Comparison of ENCODE assay signal across 25 cellular contexts in the genomic region with DNA sequence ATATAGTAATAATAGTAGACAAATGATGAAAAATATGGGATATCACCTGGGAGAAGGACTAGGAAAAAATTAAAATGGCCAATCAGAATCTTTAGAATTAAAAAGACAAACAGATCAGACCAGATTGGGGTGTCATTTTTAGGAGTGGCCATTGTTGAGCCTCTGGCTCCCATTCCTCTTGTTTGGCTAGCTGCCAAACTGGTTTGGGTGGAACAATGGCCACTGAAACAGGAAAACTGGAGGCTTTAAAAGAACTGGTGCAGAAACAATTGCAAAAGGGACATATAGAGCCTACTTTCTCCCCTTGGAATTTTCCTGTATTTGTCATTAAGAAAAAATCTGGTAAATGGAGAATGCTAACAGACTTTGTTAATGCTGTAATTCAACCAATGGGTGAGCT.
"Had no signal": no experiment of that assay in that cellular context is flagged by ENCODE, and none has a peak within 500 bp of the region (broad histone marks: within the 10 kb centered on the region; RNA-seq: fewer than 3 reads in every experiment).

No MANE protein-coding gene starts in this region.

- DNase-seq: activated B cell treated with CpG ODN at 0.5 μM for 24 hours; activated CD4-positive, alpha-beta memory T cell treated with anti-CD3 and anti-CD28 coated beads for 36 hours; activated CD4-positive, alpha-beta T cell treated with anti-CD3 and anti-CD28 coated beads for 4 hours; activated CD4-positive, alpha-beta T cell treated with anti-CD3 and anti-CD28 coated beads, Interleukin-2, amount 10 ng/mL, durations not matched to agents 24 days and 14 days; activated CD4-positive, alpha-beta T cell treated with anti-CD3 and anti-CD28 coated beads, Interleukin-2, amount 50 U/mL, for 1 hour; activated CD4-positive, alpha-beta T cell treated with anti-CD3 and anti-CD28 coated beads, Interleukin-2, amount 50 U/mL, for 4 hours; activated CD4-positive, CD25-positive, alpha-beta regulatory T cell treated with anti-CD3 and anti-CD28 coated beads, Interleukin-2, amount 50 U/mL, for 72 hours; activated CD8-positive, alpha-beta memory T cell treated with anti-CD3 and anti-CD28 coated beads, Interleukin-2, amount 50 U/mL, for 4 hours; activated CD8-positive, alpha-beta T cell treated with anti-CD3 and anti-CD28 coated beads for 36 hours; activated effector memory CD4-positive, alpha-beta T cell treated with anti-CD3 and anti-CD28 coated beads, Interleukin-2, amount 50 U/mL, for 16 hours; activated naive CD4-positive, alpha-beta T cell treated with anti-CD3 and anti-CD28 coated beads, Interleukin-2, amount 10 ng/mL, durations not matched to agents 7 days and 5 days; activated naive CD4-positive, alpha-beta T cell treated with Interleukin-2 at 50 U/mL for 16 hours; activated naive CD8-positive, alpha-beta T cell treated with anti-CD3 and anti-CD28 coated beads, Interleukin-2, amount 10 ng/mL, durations not matched to agents 7 days and 5 days; activated naive CD8-positive, alpha-beta T cell treated with anti-CD3 and anti-CD28 coated beads, Interleukin-2, amount 50 U/mL, for 24 hours; activated T-cell treated with anti-CD3 and anti-CD28 coated beads for 4 hours; activated T-cell treated with anti-CD3 and anti-CD28 coated beads, Interleukin-2, amount 50 U/mL, for 1 hour; activated T-cell treated with anti-CD3 and anti-CD28 coated beads, Interleukin-2, amount 50 U/mL, for 4 hours; activated T-cell treated with anti-CD3 and anti-CD28 coated beads, Interleukin-2, amount 50 U/mL, for 72 hours; amygdala; anterior cingulate cortex; caudate nucleus; cerebellar nuclear complex; colonic mucosa; T-helper 9 cell had no signal

- ATAC-seq: activated CD8-positive, alpha-beta T cell treated with anti-CD3 and anti-CD28 coated beads for 36 hours; activated naive CD8-positive, alpha-beta T cell treated with anti-CD3 and anti-CD28 coated beads, Interleukin-2, amount 50 U/mL, for 24 hours; activated T-cell treated with anti-CD3 and anti-CD28 coated beads, Interleukin-2, amount 50 U/mL, for 4 hours; activated T-cell treated with anti-CD3 and anti-CD28 coated beads, Interleukin-2, amount 50 U/mL, for 72 hours; activated T-helper 17 cell treated with anti-CD3 and anti-CD28 coated beads, Interleukin-2, amount 50 U/mL, for 72 hours had no signal
